In genomic region chr15:31369716-31370115, GRCh38 we compare ENCODE assay signal across 15 cellular contexts. TPM values are rescaled to one million over a fixed set of nuclear protein-coding genes. Genes with fewer than 3 reads are reported as not detected.
DNase-seq lines count a peak whose midpoint lies in the region; ATAC-seq, FAIRE-seq and TF ChIP-seq lines count a peak whose summit lies in the region.
"Had no signal": no experiment of that assay in that cellular context is flagged by ENCODE, and none has a peak within 500 bp of the region (broad histone marks: within the 10 kb centered on the region; RNA-seq: fewer than 3 reads in every experiment).

No MANE protein-coding gene starts in this region.

- no peaks in the 10 kb centered on the region for H3K79me1 ChIP-seq in H9 (ENCODE audit: insufficient read depth, low read depth, low read length, poor library complexity, severe bottlenecking)

- H2BK120ac ChIP-seq in H9 (ENCODE audit: low read depth, low read length, poor library complexity, severe bottlenecking) = no peak overlapping the region

- H3K23ac ChIP-seq in H9 (ENCODE audit: insufficient read length, low read depth, low read length) = no peak overlapping the region

- no peaks in the 10 kb centered on the region for H4K20me1 ChIP-seq in H9 (ENCODE audit: control insufficient read depth, insufficient read depth, insufficient read length)
- H4K20me1 ChIP-seq in GM12878 (ENCODE audit: control insufficient read depth, insufficient read depth) = peaks cover 8% of the 10 kb centered on the region

- TF ChIP-seq POLR2A in GM12878 (IDR thresholded peaks at IDR 0.05; ENCODE audit: low read depth, low read length) = no peak

- no peak for TF ChIP-seq RAD21 in GM12878 (IDR thresholded peaks at IDR 0.05; ENCODE audit: insufficient read depth, low read depth, low read length)

- no peak overlapping the region for H2BK20ac ChIP-seq in H9 (ENCODE audit: low read depth, low read length, poor library complexity, severe bottlenecking)

- peak overlapping the region; percentile 52 for H3K4me3 Mint-ChIP-seq in T-helper 1 cell treated with Interleukin-12 subunit alpha and Interleukin-12 subunit beta and Interleukin-4 antibody, amounts not matched to agents 30 μg/mL and 1 μg/mL, for 36 hours
- no peak overlapping the region for H3K4me3 Mint-ChIP-seq in H9
- peak overlapping the region; percentile 34 for H3K4me3 Mint-ChIP-seq in stimulated activated effector memory CD8-positive, alpha-beta T cell treated with anti-CD3 and anti-CD28 coated beads, Interleukin-12 subunit alpha, Interleukin-12 subunit beta, amount 100 ng/mL, for 72 hours

- TF ChIP-seq CTCF in H9 (conservative IDR thresholded peaks at IDR 0.05) (no peak), GM12878 (IDR thresholded peaks at IDR 0.05 in 2 of 3, conservative IDR thresholded peaks at IDR 0.05 in 1 of 3; ENCODE audit: control insufficient read depth in 2 of 3, extremely low read depth in 1 of 3, insufficient read depth in 1 of 3, low read depth in 3 of 3, low read length in 3 of 3) (no peak), mucosa of descending colon (IDR thresholded peaks at IDR 0.05) (no peak)

- H2BK15ac ChIP-seq in H9 (ENCODE audit: low read depth, low read length) = no peak overlapping the region

- WGBS in H9 (ENCODE audit: extremely low coverage, insufficient read length, low lambda C conversion rate) = no CpG with 5 or more reads among the region's 1 CpG
- 75% methylated on average over 1 of the region's 1 CpG for WGBS in GM12878 (ENCODE audit: insufficient coverage, insufficient replicate concordance, low lambda C conversion rate, missing lambda C conversion rate)

- peaks cover 66% of the 10 kb centered on the region for H3K4me1 Mint-ChIP-seq in T-helper 1 cell treated with Interleukin-12 subunit alpha and Interleukin-12 subunit beta and Interleukin-4 antibody, amounts not matched to agents 30 μg/mL and 1 μg/mL, for 36 hours (ENCODE audit: low read depth)
- H3K4me1 Mint-ChIP-seq in H9 = peaks cover 68 to 71% of the 10 kb centered on the region in 2 experiments
- H3K4me1 Mint-ChIP-seq in stimulated activated effector memory CD8-positive, alpha-beta T cell treated with anti-CD3 and anti-CD28 coated beads, Interleukin-12 subunit alpha, Interleukin-12 subunit beta, amount 100 ng/mL, for 72 hours = peaks cover 85% of the 10 kb centered on the region

- no peak overlapping the region for H3K4ac ChIP-seq in H9 (ENCODE audit: low read depth, low read length)

- H3K9me3 Mint-ChIP-seq in T-helper 1 cell treated with Interleukin-12 subunit alpha and Interleukin-12 subunit beta and Interleukin-4 antibody, amounts not matched to agents 30 μg/mL and 1 μg/mL, for 36 hours = peaks cover 7% of the 10 kb centered on the region
- H3K9me3 Mint-ChIP-seq in H9 = peaks cover 4 to 6% of the 10 kb centered on the region in 2 experiments; a peak in 3 of 5 replicates
- H3K9me3 Mint-ChIP-seq in stimulated activated effector memory CD8-positive, alpha-beta T cell treated with anti-CD3 and anti-CD28 coated beads, Interleukin-12 subunit alpha, Interleukin-12 subunit beta, amount 100 ng/mL, for 72 hours = no peaks in the 10 kb centered on the region

- no peak overlapping the region for H4K5ac ChIP-seq in H9 (ENCODE audit: insufficient read length, low read depth, low read length)

- no peak overlapping the region for H3K4me2 ChIP-seq in H9 (ENCODE audit: insufficient read depth, insufficient read length, low read length)
- no peak overlapping the region for H3K4me2 ChIP-seq in GM12878 (ENCODE audit: control insufficient read depth, insufficient read depth)

- H4K91ac ChIP-seq in H9 (ENCODE audit: insufficient read length, low read depth, low read length) = no peak overlapping the region

- no peak for DNase-seq in T-helper 1 cell
- DNase-seq in H9 = no peak
- DNase-seq in GM12878 (ENCODE audit: low read depth, low spot score) = no peak
- no peak for DNase-seq in stimulated activated effector memory CD8-positive, alpha-beta T cell treated with anti-CD3 and anti-CD28 coated beads, Interleukin-12 subunit alpha, Interleukin-12 subunit beta, amount 100 ng/mL, for 72 hours (ENCODE audit: low spot score in 2 of 2)
- DNase-seq in mucosa of descending colon = no peak
- DNase-seq in ecto neural progenitor cell (ENCODE audit: low spot score) = no peak
- no peak for DNase-seq in NCI-H1105 (lab: John Stamatoyannopoulos, UW)
- DNase-seq: effector CD8-positive, alpha-beta T cell; foreskin fibroblast; NCI-H1092; stimulated activated CD4-positive, alpha-beta T cell treated with anti-CD3 and anti-CD28 coated beads, Interleukin-4, amount 100 ng/mL, for 4 hours had no signal

- H3K79me2 ChIP-seq in H9 (ENCODE audit: insufficient read depth, low read length) (no peaks in the 10 kb centered on the region; the same call in 1 of the 2 replicates), GM12878 (ENCODE audit: control insufficient read depth, insufficient read depth, low read length) (peaks cover 61% of the 10 kb centered on the region)

- H3T11ph ChIP-seq in H9 (ENCODE audit: low read length) = no peak overlapping the region

- CTCF ChIA-PET in GM12878 (lab: Yijun Ruan, JAX) = interaction anchor here (1.3 to 6.4 kb wide), 3 partner anchors 66 to 169 kb away, joined by 4 to 83 read pairs (median 25); no protein-coding TSS in a partner anchor

- peaks cover 16% of the 10 kb centered on the region for H3K4me1 ChIP-seq in H9 (ENCODE audit: insufficient read depth, low read length)
- peaks cover 42% of the 10 kb centered on the region for H3K4me1 ChIP-seq in GM12878 (ENCODE audit: control insufficient read depth, insufficient read depth, low read length)
- peaks cover 54% of the 10 kb centered on the region for H3K4me1 ChIP-seq in mucosa of descending colon (ENCODE audit: low read depth)

- SMC1A ChIA-PET in GM12878 (lab: Charles Lee; ENCODE audit: uncharacterized antibody, unreplicated experiment) = interaction anchor here (0.7 to 1.6 kb wide), 5 partner anchors 12 to 169 kb away, joined by 3 to 6 read pairs (median 5); no protein-coding TSS in a partner anchor

- H2AFZ ChIP-seq in H9 (ENCODE audit: low read length) = no peak overlapping the region
- H2AFZ ChIP-seq in GM12878 (ENCODE audit: control insufficient read depth, low read depth, low read length) = no peak overlapping the region

- no peak for ATAC-seq in GM12878
- no peak for ATAC-seq in stimulated activated effector memory CD8-positive, alpha-beta T cell treated with anti-CD3 and anti-CD28 coated beads, Interleukin-12 subunit alpha, Interleukin-12 subunit beta, amount 100 ng/mL, for 72 hours
- no peak for ATAC-seq in mucosa of descending colon
- ATAC-seq: HepG2 had no signal

- no peak for TF ChIP-seq EP300 in GM12878 (IDR thresholded peaks at IDR 0.05; ENCODE audit: borderline replicate concordance in 1 of 2, control insufficient read depth in 1 of 2, low read depth in 2 of 2, low read length in 2 of 2)

- no peak overlapping the region for H2BK12ac ChIP-seq in H9 (ENCODE audit: insufficient read length, low read depth, low read length)

- H3K18ac ChIP-seq in H9 (ENCODE audit: insufficient read length, low read depth, low read length) = no peak overlapping the region

- H2BK5ac ChIP-seq in H9 (ENCODE audit: insufficient read length, low read length) = no peak overlapping the region

- H3K27ac Mint-ChIP-seq in T-helper 1 cell treated with Interleukin-12 subunit alpha and Interleukin-12 subunit beta and Interleukin-4 antibody, amounts not matched to agents 30 μg/mL and 1 μg/mL, for 36 hours = peak overlapping the region; percentile 79
- peak overlapping the region; percentile 35 to 48 (median 45); a peak in 3 of 7 replicates for H3K27ac Mint-ChIP-seq in H9
- H3K27ac Mint-ChIP-seq in stimulated activated effector memory CD8-positive, alpha-beta T cell treated with anti-CD3 and anti-CD28 coated beads, Interleukin-12 subunit alpha, Interleukin-12 subunit beta, amount 100 ng/mL, for 72 hours = peak overlapping the region; percentile 77

- H3K27ac ChIP-seq in H9 (ENCODE audit: insufficient read length, low read depth, low read length) (no peak overlapping the region), GM12878 (ENCODE audit: control insufficient read depth, insufficient read depth) (peak overlapping the region; percentile 4; the same call in 1 of the 2 replicates)
- H3K27ac ChIP-seq: 22Rv1 had no signal

- H3K56ac ChIP-seq in H9 (ENCODE audit: insufficient read length, low read depth, low read length) = no peak overlapping the region

- H3K9ac ChIP-seq in H9 (ENCODE audit: extremely low read depth, insufficient read length, low read length) (no peak overlapping the region), GM12878 (ENCODE audit: control insufficient read depth, insufficient read depth, low read length) (no peak overlapping the region)

- peaks cover 19 to 32% of the 10 kb centered on the region in 2 experiments for H3K36me3 ChIP-seq in GM12878 (ENCODE audit: control insufficient read depth in 2 of 2, insufficient read depth in 2 of 2, low read length in 1 of 2)
- no peaks in the 10 kb centered on the region for H3K36me3 ChIP-seq in mucosa of descending colon (ENCODE audit: low read depth)

- peaks cover 32% of the 10 kb centered on the region for H3K36me3 Mint-ChIP-seq in T-helper 1 cell treated with Interleukin-12 subunit alpha and Interleukin-12 subunit beta and Interleukin-4 antibody, amounts not matched to agents 30 μg/mL and 1 μg/mL, for 36 hours (ENCODE audit: low read depth)
- peaks cover 7 to 37% (median 21%) of the 10 kb centered on the region in 3 experiments; a peak in 5 of 7 replicates for H3K36me3 Mint-ChIP-seq in H9 (ENCODE audit: insufficient read depth in 1 of 3, low read depth in 3 of 3)
- H3K36me3 Mint-ChIP-seq in stimulated activated effector memory CD8-positive, alpha-beta T cell treated with anti-CD3 and anti-CD28 coated beads, Interleukin-12 subunit alpha, Interleukin-12 subunit beta, amount 100 ng/mL, for 72 hours = peaks cover 81% of the 10 kb centered on the region

- no peak overlapping the region for H3K14ac ChIP-seq in H9 (ENCODE audit: insufficient read depth, low read length)

- POLR2A ChIA-PET in GM12878 (lab: Charles Lee) = interaction anchor here (1.1 kb wide), 2 partner anchors 9 to 12 kb away, joined by 3 to 7 read pairs; no protein-coding TSS in a partner anchor

- BruUV-seq in GM12878 (replicated peaks; lab: Mats Ljungman, UMichigan) = no TSS peak

- H3K4me3 ChIP-seq in GM12878 (no peak overlapping the region), mucosa of descending colon (no peak overlapping the region)

- H3K27me3 Mint-ChIP-seq in T-helper 1 cell treated with Interleukin-12 subunit alpha and Interleukin-12 subunit beta and Interleukin-4 antibody, amounts not matched to agents 30 μg/mL and 1 μg/mL, for 36 hours (ENCODE audit: low read depth) = no peaks in the 10 kb centered on the region
- H3K27me3 Mint-ChIP-seq in H9 (ENCODE audit: low read depth) = no peaks in the 10 kb centered on the region; the same call in none of the 2 replicates

- H4K8ac ChIP-seq in H9 (replicated peaks; ENCODE audit: insufficient read length, low read depth, low read length) = no peak overlapping the region

- H3K9me3 ChIP-seq in H9 (ENCODE audit: control insufficient read depth, low read depth, low read length) = no peaks in the 10 kb centered on the region
- H3K9me3 ChIP-seq in GM12878 (replicated peaks; ENCODE audit: control insufficient read depth, insufficient read depth, low read length) = no peaks in the 10 kb centered on the region; the same call in 2 of the 3 replicates
- H3K9me3 ChIP-seq in mucosa of descending colon = no peaks in the 10 kb centered on the region

- intact Hi-C loops in GM12878 (cut with micrococcal nuclease; ENCODE audit: unreplicated experiment) = loop anchor here (5.0 kb wide), 2 partner anchors 107 to 152 kb away; no protein-coding TSS in a partner anchor
- intact Hi-C loops in mucosa of descending colon (cut with DNase I, micrococcal nuclease) = no loop called here

- RAD21 ChIA-PET in GM12878 (lab: Charles Lee; ENCODE audit: unreplicated experiment) = interaction anchor here (0.6 to 1.6 kb wide), 4 partner anchors 16 to 119 kb away, joined by 3 to 5 read pairs (median 4); no protein-coding TSS in a partner anchor

- H3K23me2 ChIP-seq in H9 (ENCODE audit: insufficient read length, low read depth, low read length, poor library complexity, severe bottlenecking) = peaks cover 2% of the 10 kb centered on the region

- FAIRE-seq in GM12878 (lab: Jason Lieb, UNC) = no peak
- FAIRE-seq: HepG2, keratinocyte had no signal

- no peak overlapping the region for H2AK5ac ChIP-seq in H9 (ENCODE audit: insufficient read length, low read length)

- H3K27me3 ChIP-seq in H9 (ENCODE audit: insufficient read depth, low read length) (no peaks in the 10 kb centered on the region), GM12878 (replicated peaks in 1 of 2; ENCODE audit: control insufficient read depth in 2 of 2, insufficient read depth in 2 of 2, low read length in 1 of 2) (no peaks in the 10 kb centered on the region)

- in situ Hi-C loops in GM12878 (cut with MboI) = no loop called here

RNA-seq across cellular contexts. Expression of gene KLF13, which starts 43.1 kb away (rescaled TPM):
- 30.6 and 33.4 TPM in 2 replicates for total RNA-seq in H9 (2021)
- 47.3 and 48.6 TPM in 2 replicates for total RNA-seq in GM12878 (2013; cell fraction: nucleolus; rRNA removed)
- 49.3 and 51.8 TPM in 2 replicates for total RNA-seq in GM12878 (2014; rRNA removed)
- 64.7 and 65.1 TPM in 2 replicates for total RNA-seq in GM12878 (2014; rRNA removed; fragmentation: Illumina TruSeq; extraction: Trizol)
- 109 and 112 TPM in 2 replicates for total RNA-seq in GM12878 (2021)
- 21.1 TPM for polyA plus RNA-seq in GM12878 (2011; ENCODE audit: low read depth)
- polyA plus RNA-seq in GM12878 (2011; rRNA removed) = 71.9 and 72.0 TPM in 2 replicates
- 40.2 and 46.9 TPM in 2 replicates for polyA plus RNA-seq in GM12878 (2011; cell fraction: cytosol; rRNA removed)
- polyA plus RNA-seq in GM12878 (2011; cell fraction: nucleus; rRNA removed) = 35.3 and 41.2 TPM in 2 replicates
- polyA plus RNA-seq in GM12878 (2012) = 50.2 and 70.7 TPM in 2 replicates
- polyA plus RNA-seq in GM12878 (2014; fragmentation: Illumina TruSeq; extraction: Trizol) = 42.3 and 48.2 TPM in 2 replicates
- 10 to 100 TPM; 31.1 to 63.1 TPM for polyA plus RNA-seq in GM12878 (2014; fragmentation: Nextera tagmentation; extraction: Ambion mirVana)
- 51.0 and 52.4 TPM in 2 replicates for polyA plus RNA-seq in GM12878 (2014; rRNA removed)
- polyA plus RNA-seq in GM12878 (2016; fragmentation: Nextera tagmentation; extraction: Ambion mirVana) = 10 to 100 TPM; 20.3 to 24.4 TPM
- polyA minus RNA-seq in GM12878 (2011; rRNA and poly(A)+ RNA removed) = 55.7 and 58.5 TPM in 2 replicates
- polyA minus RNA-seq in GM12878 (2011; cell fraction: cytosol; rRNA and poly(A)+ RNA removed) = 23.3 and 37.1 TPM in 2 replicates
- 10.3 and 17.7 TPM in 2 replicates for polyA minus RNA-seq in GM12878 (2011; cell fraction: nucleus; rRNA and poly(A)+ RNA removed)
- total RNA-seq in mucosa of descending colon = 100 to 1,000 TPM in 1 of 3 donors, 10 to 100 TPM in 2; 72.4 to 107 (median 91.2) TPM

Comparison
In these comparisons a context has a peak if more than half of its experiments do, and no peak if none do; other contexts are left out.
1. H3K4me3 Mint-ChIP-seq: peak in T-helper 1 cell treated with Interleukin-12 subunit alpha and Interleukin-12 subunit beta and Interleukin-4 antibody, amounts not matched to agents 30 μg/mL and 1 μg/mL, for 36 hours (single experiment) and stimulated activated effector memory CD8-positive, alpha-beta T cell treated with anti-CD3 and anti-CD28 coated beads, Interleukin-12 subunit alpha, Interleukin-12 subunit beta, amount 100 ng/mL, for 72 hours (single experiment); none in H9 (0 of 2).
2. Peak in every context shown above with its lines, with median percentiles within 50 percentile points of each other: H3K27ac Mint-ChIP-seq.